39 cellular contexts compared by ENCODE assay signal in genomic region chr21:30138483-30138882, GRCh38. TPM values are rescaled to one million over a fixed set of nuclear protein-coding genes. Genes with fewer than 3 reads are reported as not detected.
"Had no signal": no experiment of that assay in that cellular context is flagged by ENCODE, and none has a peak within 500 bp of the region (broad histone marks: within the 10 kb centered on the region; RNA-seq: fewer than 3 reads in every experiment).

No MANE protein-coding gene starts in this region.

- FAIRE-seq: astrocyte, colon had no signal

- ATAC-seq: activated naive CD4-positive, alpha-beta T cell treated with anti-CD3 and anti-CD28 coated beads, Interleukin-2, amount 50 U/mL, for 72 hours; activated naive CD8-positive, alpha-beta T cell treated with anti-CD3 and anti-CD28 coated beads, Interleukin-2, amount 50 U/mL, for 24 hours; activated T-cell treated with anti-CD3 and anti-CD28 coated beads, Interleukin-2, amount 50 U/mL, for 4 hours; activated T-cell treated with anti-CD3 and anti-CD28 coated beads, Interleukin-2, amount 50 U/mL, for 72 hours; activated T-helper 17 cell treated with anti-CD3 and anti-CD28 coated beads, Interleukin-2, amount 50 U/mL, for 72 hours; body of pancreas had no signal

- H3K36me3 ChIP-seq: adrenal gland, ascending aorta, brain microvascular endothelial cell, breast epithelium, cardiac muscle cell had no signal

- H3K27ac ChIP-seq: adrenal gland, ascending aorta, body of pancreas, brain microvascular endothelial cell, breast epithelium, cardiac muscle cell had no signal

- DNase-seq: activated effector memory CD4-positive, alpha-beta T cell treated with anti-CD3 and anti-CD28 coated beads, Interleukin-2, amount 50 U/mL, for 16 hours; activated effector memory CD4-positive, alpha-beta T cell treated with Interleukin-2 at 50 U/mL for 16 hours; activated gamma-delta T cell; activated gamma-delta T cell treated with Interleukin-2 at 50 U/mL for 16 hours; activated naive CD4-positive, alpha-beta T cell; activated naive CD4-positive, alpha-beta T cell treated with anti-CD3 and anti-CD28 coated beads for 36 hours; activated naive CD4-positive, alpha-beta T cell treated with anti-CD3 and anti-CD28 coated beads, Interleukin-2, amount 10 ng/mL, durations not matched to agents 7 days and 5 days; activated naive CD4-positive, alpha-beta T cell treated with anti-CD3 and anti-CD28 coated beads, Interleukin-2, amount 50 U/mL, for 16 hours; activated naive CD4-positive, alpha-beta T cell treated with Interleukin-2 at 50 U/mL for 16 hours; activated naive CD8-positive, alpha-beta T cell treated with anti-CD3 and anti-CD28 coated beads for 36 hours; activated naive CD8-positive, alpha-beta T cell treated with anti-CD3 and anti-CD28 coated beads, Interleukin-2, amount 10 ng/mL, durations not matched to agents 7 days and 5 days; activated naive CD8-positive, alpha-beta T cell treated with anti-CD3 and anti-CD28 coated beads, Interleukin-2, amount 50 U/mL, for 24 hours; activated T-cell treated with anti-CD3 and anti-CD28 coated beads, Interleukin-2, amount 50 U/mL, for 4 hours; activated T-cell treated with anti-CD3 and anti-CD28 coated beads, Interleukin-2, amount 50 U/mL, for 48 hours; activated T-cell treated with anti-CD3 and anti-CD28 coated beads, Interleukin-2, amount 50 U/mL, for 72 hours; adrenal gland; amniotic stem cell; amygdala; anterior cingulate cortex; aorta; body of pancreas; brain microvascular endothelial cell; caudate nucleus; central memory CD4-positive, alpha-beta T cell; cerebellar nuclear complex had no signal

- H3K9me3 ChIP-seq: adrenal gland, ascending aorta, body of pancreas, breast epithelium had no signal

- H3K4me1 ChIP-seq: adrenal gland, ascending aorta, body of pancreas, breast epithelium had no signal

- H3K27me3 ChIP-seq: adrenal gland, ascending aorta, body of pancreas, brain microvascular endothelial cell, breast epithelium, cardiac muscle cell had no signal

- H3K4me3 ChIP-seq: adrenal gland, ascending aorta, body of pancreas, breast epithelium, cardiac muscle cell had no signal

RNA-seq across cellular contexts. Expression of gene CLDN17, which starts 28.1 kb away (rescaled TPM):
- total RNA-seq: activated naive CD4-positive, alpha-beta T cell treated with anti-CD3 and anti-CD28 coated beads for 36 hours; activated naive CD4-positive, alpha-beta T cell treated with anti-CD3 and anti-CD28 coated beads, Interleukin-2, amount 50 U/mL, for 72 hours; activated naive CD8-positive, alpha-beta T cell treated with anti-CD3 and anti-CD28 coated beads for 36 hours; activated naive CD8-positive, alpha-beta T cell treated with anti-CD3 and anti-CD28 coated beads, Interleukin-2, amount 10 ng/mL, durations not matched to agents 7 days and 5 days; activated T-cell treated with anti-CD3 and anti-CD28 coated beads, Interleukin-2, amount 50 U/mL, for 4 hours; activated T-cell treated with anti-CD3 and anti-CD28 coated beads, Interleukin-2, amount 50 U/mL, for 72 hours; activated T-helper 1 cell treated with anti-CD3 and anti-CD28 coated beads, Interleukin-12 subunit alpha, Interleukin-12 subunit beta, Interleukin-2, Interleukin-4 antibody, amounts not matched to agents 30 ng/mL and 10 ng/mL and 1 ng/mL, durations not matched to agents 14 hours and 24 hours and 36 hours; activated T-helper 17 cell treated with anti-CD3 and anti-CD28 coated beads, Interleukin-2, amount 50 U/mL, for 72 hours; activated T-helper 2 cell treated with anti-CD3 and anti-CD28 coated beads, Interferon-gamma antibody, Interleukin-2, Interleukin-4, amounts not matched to agents 10 μg/mL and 5 μg/mL and 100 μg/mL, durations not matched to agents 14 hours and 24 hours and 36 hours; adrenal gland; aorta; ascending aorta; astrocyte; body of pancreas; breast epithelium; bronchial epithelial cell; cardiac muscle cell; cardiac septum; cerebellum; chondrocyte had no signal
- polyA plus RNA-seq: adipose tissue, adrenal gland, aorta, cardiac muscle cell had no signal
